1 cellular context compared by ENCODE assay signal in the genomic region with DNA sequence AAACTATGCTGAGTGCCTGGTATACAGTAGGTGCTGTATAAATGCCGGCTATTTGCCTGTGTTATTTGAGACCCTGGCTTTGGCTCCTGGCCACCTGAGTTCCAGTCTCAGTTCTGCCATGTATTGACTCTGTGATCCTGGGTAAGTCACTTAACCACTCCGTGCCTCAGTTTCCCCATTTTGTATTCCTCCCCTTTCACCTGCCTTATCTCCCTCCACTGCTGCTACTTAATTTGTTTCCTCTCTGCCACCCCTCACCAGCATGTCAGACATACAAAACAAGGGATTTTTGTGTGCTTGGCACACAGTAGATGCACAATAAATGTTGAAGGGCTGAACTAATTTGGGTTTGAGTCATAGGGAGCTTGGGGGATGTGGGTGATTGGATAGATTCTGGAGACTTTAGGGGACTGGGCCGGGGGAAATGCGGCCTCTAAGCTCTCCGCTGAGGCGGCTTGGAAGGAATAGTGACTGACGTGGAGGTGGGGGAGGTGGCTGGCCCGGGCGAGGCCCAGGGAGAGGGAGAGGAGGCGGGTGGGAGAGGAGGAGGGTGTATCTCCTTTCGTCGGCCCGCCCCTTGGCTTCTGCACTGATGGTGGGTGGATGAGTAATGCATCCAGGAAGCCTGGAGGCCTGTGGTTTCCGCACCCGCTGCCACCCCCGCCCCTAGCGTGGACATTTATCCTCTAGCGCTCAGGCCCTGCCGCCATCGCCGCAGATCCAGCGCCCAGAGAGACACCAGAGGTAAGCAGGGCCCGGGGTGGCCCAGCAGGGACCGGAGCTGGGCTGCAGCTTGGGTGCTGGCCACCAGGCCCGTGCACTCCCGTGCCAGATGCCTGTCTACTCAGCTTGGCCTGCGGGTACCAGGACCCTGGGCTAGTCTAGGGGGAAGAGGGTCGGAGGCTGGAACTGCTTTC.
TF ChIP-seq lines count a peak whose summit lies in the region.

A gene (plus strand): TSS at position 706 of the 917 bp plus-strand sequence. CDS start 980 bp downstream, outside the sequence.

TF ChIP-seq in A549, 52 proteins besides CTCF, POLR2A, EP300 and RAD21 (continued from another document):
- no peak for TF ChIP-seq HOXA7 (CRISPR knock-in tag; IDR thresholded peaks at IDR 0.05)
- TF ChIP-seq RARB (CRISPR knock-in tag; IDR thresholded peaks at IDR 0.05), result no peak
- TF ChIP-seq FOSL2 (IDR thresholded peaks at IDR 0.05), result no peak
- TF ChIP-seq FOSL2 (CRISPR knock-in tag; IDR thresholded peaks at IDR 0.05), result peak; percentile 62
- TF ChIP-seq PHF8 (IDR thresholded peaks at IDR 0.05; ENCODE audit: borderline replicate concordance, low read depth), result peak; percentile 53
- no peak for TF ChIP-seq HEYL (CRISPR knock-in tag; IDR thresholded peaks at IDR 0.05)
- TF ChIP-seq KDM5A (IDR thresholded peaks at IDR 0.05), result no peak
- TF ChIP-seq, protein P1, sequence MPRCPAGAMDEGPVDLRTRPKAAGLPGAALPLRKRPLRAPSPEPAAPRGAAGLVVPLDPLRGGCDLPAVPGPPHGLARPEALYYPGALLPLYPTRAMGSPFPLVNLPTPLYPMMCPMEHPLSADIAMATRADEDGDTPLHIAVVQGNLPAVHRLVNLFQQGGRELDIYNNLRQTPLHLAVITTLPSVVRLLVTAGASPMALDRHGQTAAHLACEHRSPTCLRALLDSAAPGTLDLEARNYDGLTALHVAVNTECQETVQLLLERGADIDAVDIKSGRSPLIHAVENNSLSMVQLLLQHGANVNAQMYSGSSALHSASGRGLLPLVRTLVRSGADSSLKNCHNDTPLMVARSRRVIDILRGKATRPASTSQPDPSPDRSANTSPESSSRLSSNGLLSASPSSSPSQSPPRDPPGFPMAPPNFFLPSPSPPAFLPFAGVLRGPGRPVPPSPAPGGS (IDR thresholded peaks at IDR 0.05), result 0 out of 3 replicates have a peak, but pooled peaks have one; percentile 27
- TF ChIP-seq, protein P2, sequence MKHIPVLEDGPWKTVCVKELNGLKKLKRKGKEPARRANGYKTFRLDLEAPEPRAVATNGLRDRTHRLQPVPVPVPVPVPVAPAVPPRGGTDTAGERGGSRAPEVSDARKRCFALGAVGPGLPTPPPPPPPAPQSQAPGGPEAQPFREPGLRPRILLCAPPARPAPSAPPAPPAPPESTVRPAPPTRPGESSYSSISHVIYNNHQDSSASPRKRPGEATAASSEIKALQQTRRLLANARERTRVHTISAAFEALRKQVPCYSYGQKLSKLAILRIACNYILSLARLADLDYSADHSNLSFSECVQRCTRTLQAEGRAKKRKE (CRISPR knock-in tag; IDR thresholded peaks at IDR 0.05; ENCODE audit: low read depth), result no peak
